ENCODE assay signal across 8 cellular contexts in the genomic region with DNA sequence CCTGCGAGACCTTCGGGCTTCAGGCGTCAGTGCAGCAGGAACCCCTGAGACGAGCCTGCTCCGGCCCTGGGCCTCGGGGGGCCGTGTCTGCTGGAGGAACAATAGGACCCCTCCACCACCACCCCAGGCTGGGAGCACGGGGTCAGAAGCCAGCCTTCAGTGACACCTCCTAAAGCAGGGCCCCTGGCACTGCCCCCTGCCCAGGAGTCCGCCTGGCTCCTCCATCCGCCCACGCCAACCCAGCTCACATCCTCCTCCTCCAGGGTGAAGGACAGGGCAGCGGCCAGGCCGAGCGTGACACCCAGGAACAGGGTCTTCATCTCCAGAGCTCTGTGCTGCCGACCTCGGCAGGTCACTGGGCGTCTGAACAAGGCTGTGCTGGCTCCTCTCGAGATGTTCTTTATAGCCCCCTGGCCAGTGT. TPM values are rescaled to one million over a fixed set of nuclear protein-coding genes. Genes with fewer than 3 reads are reported as not detected.
"Had no signal": no experiment of that assay in that cellular context is flagged by ENCODE, and none has a peak within 500 bp of the region (broad histone marks: within the 10 kb centered on the region; RNA-seq: fewer than 3 reads in every experiment).

Gene OBP2B, minus strand, starts transcription at position 371 of the 421 bp plus-strand sequence. Its CDS starts 51 bp downstream, at position 320.

RNA-seq across cellular contexts. Expression of gene OBP2B, which starts in this region (rescaled TPM):
- total RNA-seq: LHCN-M2, MCF 10A, OCI-LY7, PC-9, Peyer's patch, Right ventricle myocardium inferior, RPMI7951, SJCRH30 had no signal
